2 cellular contexts compared by ENCODE assay signal in the genomic region with DNA sequence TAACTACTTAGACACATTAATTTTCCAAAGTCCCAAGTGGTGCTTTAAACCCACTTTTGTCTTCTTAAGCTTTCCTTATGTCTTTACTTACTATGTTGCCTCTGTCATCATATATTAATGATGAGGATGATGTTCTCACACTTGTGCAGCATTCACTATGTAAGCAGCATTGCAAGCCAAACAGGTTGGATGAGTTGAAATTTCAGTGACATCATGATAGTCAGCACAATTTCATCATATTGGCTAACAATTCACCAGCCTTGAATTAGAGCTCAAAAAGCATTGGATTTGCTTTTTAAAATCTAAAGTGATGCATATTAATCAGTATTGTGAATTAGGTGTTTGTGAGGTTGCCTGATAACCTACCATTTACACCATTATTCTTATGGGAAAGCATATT.
TF ChIP-seq lines count a peak whose summit lies in the region.

No MANE protein-coding gene starts in this region.

TF ChIP-seq in A549, 52 proteins besides CTCF, POLR2A, EP300 and RAD21:
- peak; percentile 60 for TF ChIP-seq MAFK (IDR thresholded peaks at IDR 0.05; ENCODE audit: partially characterized antibody)
- TF ChIP-seq GATA3 (IDR thresholded peaks at IDR 0.05; ENCODE audit: borderline replicate concordance), result no peak

TF ChIP-seq in GM12878, 131 proteins besides CTCF, POLR2A, EP300 and RAD21:
- TF ChIP-seq, protein P1, sequence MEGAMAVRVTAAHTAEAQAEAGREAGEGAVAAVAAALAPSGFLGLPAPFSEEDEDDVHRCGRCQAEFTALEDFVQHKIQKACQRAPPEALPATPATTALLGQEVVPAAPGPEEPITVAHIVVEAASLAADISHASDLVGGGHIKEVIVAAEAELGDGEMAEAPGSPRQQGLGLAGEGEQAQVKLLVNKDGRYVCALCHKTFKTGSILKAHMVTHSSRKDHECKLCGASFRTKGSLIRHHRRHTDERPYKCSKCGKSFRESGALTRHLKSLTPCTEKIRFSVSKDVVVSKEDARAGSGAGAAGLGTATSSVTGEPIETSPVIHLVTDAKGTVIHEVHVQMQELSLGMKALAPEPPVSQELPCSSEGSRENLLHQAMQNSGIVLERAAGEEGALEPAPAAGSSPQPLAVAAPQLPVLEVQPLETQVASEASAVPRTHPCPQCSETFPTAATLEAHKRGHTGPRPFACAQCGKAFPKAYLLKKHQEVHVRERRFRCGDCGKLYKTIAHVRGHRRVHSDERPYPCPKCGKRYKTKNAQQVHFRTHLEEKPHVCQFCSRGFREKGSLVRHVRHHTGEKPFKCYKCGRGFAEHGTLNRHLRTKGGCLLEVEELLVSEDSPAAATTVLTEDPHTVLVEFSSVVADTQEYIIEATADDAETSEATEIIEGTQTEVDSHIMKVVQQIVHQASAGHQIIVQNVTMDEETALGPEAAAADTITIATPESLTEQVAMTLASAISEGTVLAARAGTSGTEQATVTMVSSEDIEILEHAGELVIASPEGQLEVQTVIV (IDR thresholded peaks at IDR 0.05; ENCODE audit: borderline replicate concordance, partially characterized antibody), result no peak
- no peak for TF ChIP-seq SMAD5 (IDR thresholded peaks at IDR 0.05; ENCODE audit: low read depth)
- no peak for TF ChIP-seq FOXK2 (IDR thresholded peaks at IDR 0.05)
- no peak for TF ChIP-seq FOS (IDR thresholded peaks at IDR 0.05; ENCODE audit: borderline replicate concordance, extremely low read depth, insufficient read length)
- no peak for TF ChIP-seq RBBP5 (conservative IDR thresholded peaks at IDR 0.05)
- no peak for TF ChIP-seq RB1 (IDR thresholded peaks at IDR 0.05; ENCODE audit: borderline replicate concordance)
- TF ChIP-seq TCF3 (IDR thresholded peaks at IDR 0.05; ENCODE audit: borderline replicate concordance, insufficient read depth, low read depth, low read length), result no peak
- no peak for TF ChIP-seq MEF2B (IDR thresholded peaks at IDR 0.05; ENCODE audit: partially characterized antibody, poor library complexity, severe bottlenecking)
- TF ChIP-seq TARDBP (IDR thresholded peaks at IDR 0.05; ENCODE audit: borderline replicate concordance), result no peak
- TF ChIP-seq CHD1 (IDR thresholded peaks at IDR 0.05; ENCODE audit: low read depth, low read length), result no peak
- TF ChIP-seq, protein P2, sequence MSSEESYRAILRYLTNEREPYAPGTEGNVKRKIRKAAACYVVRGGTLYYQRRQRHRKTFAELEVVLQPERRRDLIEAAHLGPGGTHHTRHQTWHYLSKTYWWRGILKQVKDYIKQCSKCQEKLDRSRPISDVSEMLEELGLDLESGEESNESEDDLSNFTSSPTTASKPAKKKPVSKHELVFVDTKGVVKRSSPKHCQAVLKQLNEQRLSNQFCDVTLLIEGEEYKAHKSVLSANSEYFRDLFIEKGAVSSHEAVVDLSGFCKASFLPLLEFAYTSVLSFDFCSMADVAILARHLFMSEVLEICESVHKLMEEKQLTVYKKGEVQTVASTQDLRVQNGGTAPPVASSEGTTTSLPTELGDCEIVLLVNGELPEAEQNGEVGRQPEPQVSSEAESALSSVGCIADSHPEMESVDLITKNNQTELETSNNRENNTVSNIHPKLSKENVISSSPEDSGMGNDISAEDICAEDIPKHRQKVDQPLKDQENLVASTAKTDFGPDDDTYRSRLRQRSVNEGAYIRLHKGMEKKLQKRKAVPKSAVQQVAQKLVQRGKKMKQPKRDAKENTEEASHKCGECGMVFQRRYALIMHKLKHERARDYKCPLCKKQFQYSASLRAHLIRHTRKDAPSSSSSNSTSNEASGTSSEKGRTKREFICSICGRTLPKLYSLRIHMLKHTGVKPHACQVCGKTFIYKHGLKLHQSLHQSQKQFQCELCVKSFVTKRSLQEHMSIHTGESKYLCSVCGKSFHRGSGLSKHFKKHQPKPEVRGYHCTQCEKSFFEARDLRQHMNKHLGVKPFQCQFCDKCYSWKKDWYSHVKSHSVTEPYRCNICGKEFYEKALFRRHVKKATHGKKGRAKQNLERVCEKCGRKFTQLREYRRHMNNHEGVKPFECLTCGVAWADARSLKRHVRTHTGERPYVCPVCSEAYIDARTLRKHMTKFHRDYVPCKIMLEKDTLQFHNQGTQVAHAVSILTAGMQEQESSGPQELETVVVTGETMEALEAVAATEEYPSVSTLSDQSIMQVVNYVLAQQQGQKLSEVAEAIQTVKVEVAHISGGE (CRISPR knock-in tag; IDR thresholded peaks at IDR 0.05), result no peak
